In genomic region chr10:126400641-126401040, GRCh38 we compare ENCODE assay signal across 34 cellular contexts.
"Had no signal": no experiment of that assay in that cellular context is flagged by ENCODE, and none has a peak within 500 bp of the region (broad histone marks: within the 10 kb centered on the region; RNA-seq: fewer than 3 reads in every experiment).

No MANE protein-coding gene starts in this region.

- H3K4me2 ChIP-seq: KMS-11 had no signal

- DNase-seq: Karpas-422, Kasumi-1, KG1, MG63, MM.1S, MV-4-11, NCI-H1048, NCI-H1092, NCI-H1092 treated with DMSO at 0.1 percent for 48 hours, NCI-H1105, NCI-H1105 treated with DMSO at 0.1 percent for 48 hours, NCI-H1417, NCI-H1417 treated with DMSO at 0.1 percent for 48 hours, NCI-H1436, NCI-H1436 treated with DMSO at 0.1 percent for 48 hours, NCI-H146, NCI-H1694, NCI-H1694 treated with DMSO at 0.1 percent for 48 hours, NCI-H187, NCI-H187 treated with DMSO at 0.1 percent for 48 hours, NCI-H1930, NCI-H2029, NCI-H2029 treated with DMSO at 0.1 percent for 48 hours, NCI-H2081 treated with DMSO at 0.1 percent for 48 hours, NCI-H2107, NCI-H2171, NCI-H2171 treated with DMSO at 0.1 percent for 48 hours, NCI-H2227 treated with DMSO at 0.1 percent for 48 hours, NCI-H226, NCI-H345, NCI-H446 treated with DMSO at 0.1 percent for 48 hours, NCI-H510A, NCI-H510A treated with DMSO at 0.1 percent for 48 hours had no signal

- H3K27ac ChIP-seq: KMS-11 had no signal

- H3K9ac ChIP-seq: KMS-11 had no signal

- H3K36me3 ChIP-seq: MG63 had no signal

- H3K9me3 ChIP-seq: MG63 had no signal

- H3K4me3 ChIP-seq: MG63 had no signal

- H3K27me3 ChIP-seq: MG63 had no signal
